ENCODE assay signal across 17 cellular contexts in genomic region chr2:106719222-106719621, GRCh38.
A peak's percentile ranks its signal among the peaks of the same experiment; 100 is the strongest.
DNase-seq lines count a peak whose midpoint lies in the region; ATAC-seq and TF ChIP-seq lines count a peak whose summit lies in the region.
"Had no signal": no experiment of that assay in that cellular context is flagged by ENCODE, and none has a peak within 500 bp of the region (broad histone marks: within the 10 kb centered on the region; RNA-seq: fewer than 3 reads in every experiment).

No MANE protein-coding gene starts in this region.

- H3K4me1 ChIP-seq in heart right ventricle = no peaks in the 10 kb centered on the region
- H3K4me1 ChIP-seq in left ventricle myocardium inferior = no peaks in the 10 kb centered on the region
- H3K4me1 ChIP-seq: A549; BLaER1 treated with 17β-estradiol and CSF1 and Interleukin-3, amounts not matched to agents 10 nM and 100 nM; Caco-2 had no signal

- peaks cover 0 to 40% (median 13%) of the 10 kb centered on the region in 11 donors for H3K9me3 ChIP-seq in heart right ventricle
- H3K9me3 ChIP-seq in left ventricle myocardium inferior (replicated peaks) = peaks cover 37% of the 10 kb centered on the region

- H3K27ac ChIP-seq in heart right ventricle (no peak overlapping the region), left ventricle myocardium inferior (replicated peaks) (no peak overlapping the region)
- H3K27ac ChIP-seq: 22Rv1; A549; BLaER1 treated with 17β-estradiol and CSF1 and Interleukin-3, amounts not matched to agents 10 nM and 100 nM; C4-2B had no signal

- WGBS in heart right ventricle, 2 donors = 65 to 66% methylated on average over 2 of the region's 2 CpGs

- H3K36me3 ChIP-seq in heart right ventricle (no peaks in the 10 kb centered on the region), left ventricle myocardium inferior (no peaks in the 10 kb centered on the region)
- H3K36me3 ChIP-seq: BLaER1 treated with 17β-estradiol and CSF1 and Interleukin-3, amounts not matched to agents 10 nM and 100 nM had no signal

- intact Hi-C loops in heart right ventricle (cut with DNase I) = no loop called here
- intact Hi-C loops in left ventricle myocardium inferior (cut with micrococcal nuclease) = no loop called here

- H3K4me3 ChIP-seq in heart right ventricle (no peak overlapping the region), left ventricle myocardium inferior (no peak overlapping the region)
- H3K4me3 ChIP-seq: A549; BLaER1 treated with 17β-estradiol and CSF1 and Interleukin-3, amounts not matched to agents 10 nM and 100 nM had no signal

- no peak for TF ChIP-seq CTCF in heart right ventricle (IDR thresholded peaks at IDR 0.05)
- TF ChIP-seq CTCF in left ventricle myocardium inferior (IDR thresholded peaks at IDR 0.05; ENCODE audit: borderline replicate concordance) = no peak

- peak in 5 of 8 donors; percentile 53 to 80 (median 71) for ATAC-seq in heart right ventricle
- no peak for ATAC-seq in HG02981 (IDR thresholded peaks at IDR 0.05; ENCODE audit: unreplicated experiment)
- no peak for ATAC-seq in GM21825 (IDR thresholded peaks at IDR 0.05; ENCODE audit: unreplicated experiment)
- ATAC-seq: A549; CD8-positive, alpha-beta T cell had no signal

- DNase-seq in heart right ventricle = no peak
- no peak for DNase-seq in left ventricle myocardium inferior
- DNase-seq in inferior parietal cortex (ENCODE audit: extremely low spot score) = peak; percentile 6
- peak; percentile 30 for DNase-seq in superior temporal gyrus (ENCODE audit: extremely low spot score)
- DNase-seq: AML-193; Caco-2; Calu3; CD4-positive, alpha-beta T cell; CD8-positive, alpha-beta T cell; DMS79 treated with DMSO at 0.1 percent for 48 hours; GF-D8 had no signal

- H3K27me3 ChIP-seq in heart right ventricle = no peaks in the 10 kb centered on the region
- H3K27me3 ChIP-seq in left ventricle myocardium inferior (ENCODE audit: low read depth) = no peaks in the 10 kb centered on the region
- H3K27me3 ChIP-seq: BLaER1 treated with 17β-estradiol and CSF1 and Interleukin-3, amounts not matched to agents 10 nM and 100 nM had no signal

Comparison
In these comparisons a context has a peak if more than half of its experiments do, and no peak if none do; other contexts are left out.
1. ATAC-seq: peak in heart right ventricle (5 of 8); none in HG02981 (single experiment) and GM21825 (single experiment).
2. DNase-seq: peak in inferior parietal cortex (single experiment) and superior temporal gyrus (single experiment); none in heart right ventricle (0 of 2) and left ventricle myocardium inferior (single experiment).